ENCODE assay signal across 13 cellular contexts in genomic region chr9:130463763-130464745, GRCh38. TPM values are rescaled to one million over a fixed set of nuclear protein-coding genes. Genes with fewer than 3 reads are reported as not detected.
DNase-seq lines count a peak whose midpoint lies in the region; ATAC-seq, FAIRE-seq and TF ChIP-seq lines count a peak whose summit lies in the region.
"Had no signal": no experiment of that assay in that cellular context is flagged by ENCODE, and none has a peak within 500 bp of the region (broad histone marks: within the 10 kb centered on the region; RNA-seq: fewer than 3 reads in every experiment).

No MANE protein-coding gene starts in this region.

- H3K23ac ChIP-seq in H1 (ENCODE audit: insufficient read length), result no peak overlapping the region
- no peak overlapping the region for H3K23ac ChIP-seq in mesenchymal stem cell (ENCODE audit: low read length in 2 of 2)

- no peaks in the 10 kb centered on the region for H3K27me3 ChIP-seq in right cardiac atrium (ENCODE audit: control insufficient read depth, insufficient read depth)
- no peaks in the 10 kb centered on the region for H3K27me3 ChIP-seq in H1 (replicated peaks in 1 of 4; ENCODE audit: control insufficient read depth in 3 of 4, extremely low read depth in 1 of 4, insufficient read depth in 3 of 4, low read length in 3 of 4)
- no peaks in the 10 kb centered on the region for H3K27me3 ChIP-seq in mesenchymal stem cell (ENCODE audit: control insufficient read depth in 1 of 2, insufficient read depth in 1 of 2, low read length in 2 of 2)
- H3K27me3 ChIP-seq: BLaER1 treated with 17β-estradiol and CSF1 and Interleukin-3, amounts not matched to agents 10 nM and 100 nM had no signal

- CTCF ChIA-PET in H1 (lab: Charles Lee; ENCODE audit: partially characterized antibody), result interaction anchor here (0.5 to 11.9 kb wide), 17 partner anchors 13 to 1764 kb away, joined by 3 to 136 read pairs (median 3); partner anchors contain the start of gene EXOSC2

- no peak overlapping the region for H4K5ac ChIP-seq in H1 (ENCODE audit: insufficient read length, low read depth, low read length)

- H3K79me1 ChIP-seq in H1 (ENCODE audit: low read depth, low read length), result no peaks in the 10 kb centered on the region
- peaks cover 2% of the 10 kb centered on the region for H3K79me1 ChIP-seq in mesenchymal stem cell (replicated peaks; ENCODE audit: low read length, poor library complexity, severe bottlenecking)

- TF ChIP-seq POLR2A in H1 (IDR thresholded peaks at IDR 0.05; ENCODE audit: control extremely low read depth in 1 of 2, low read depth in 2 of 2, low read length in 2 of 2), result no peak

- H3K4ac ChIP-seq in H1 (replicated peaks; ENCODE audit: insufficient read length, low read depth, low read length), result no peak overlapping the region
- H3K4ac ChIP-seq in mesenchymal stem cell (ENCODE audit: low read depth in 1 of 2, low read length in 2 of 2), result no peak overlapping the region

- TF ChIP-seq EP300 in H1 (IDR thresholded peaks at IDR 0.05; ENCODE audit: borderline replicate concordance in 1 of 2, low read depth in 2 of 2, low read length in 2 of 2), result no peak

- no peaks in the 10 kb centered on the region for H3K9me3 ChIP-seq in right cardiac atrium (ENCODE audit: control insufficient read depth, low read length)
- no peaks in the 10 kb centered on the region for H3K9me3 ChIP-seq in H1 (ENCODE audit: insufficient read depth in 2 of 2, low read depth in 1 of 2, low read length in 1 of 2)
- H3K9me3 ChIP-seq in mesenchymal stem cell (ENCODE audit: control insufficient read depth, low read length), result no peaks in the 10 kb centered on the region
- H3K9me3 ChIP-seq: BLaER1 treated with 17β-estradiol and CSF1 and Interleukin-3, amounts not matched to agents 10 nM and 100 nM had no signal

- H3K23me2 ChIP-seq in H1 (ENCODE audit: low read depth, low read length), result no peaks in the 10 kb centered on the region

- H3K4me3 ChIP-seq in right cardiac atrium (ENCODE audit: low read length) (no peak overlapping the region), H1 (ENCODE audit: extremely low read depth in 1 of 4, insufficient read depth in 2 of 4, low read depth in 3 of 4, low read length in 4 of 4) (no peak overlapping the region), mesenchymal stem cell (ENCODE audit: insufficient read depth in 1 of 2, low read depth in 1 of 2, low read length in 2 of 2) (no peak overlapping the region)
- H3K4me3 ChIP-seq: BLaER1 treated with 17β-estradiol and CSF1 and Interleukin-3, amounts not matched to agents 10 nM and 100 nM had no signal

- H4K91ac ChIP-seq in H1 (replicated peaks; ENCODE audit: insufficient read length, low read length) (no peak overlapping the region), mesenchymal stem cell (ENCODE audit: low read length) (peak overlapping the region; percentile 5)

- peaks cover 0 to 2% of the 10 kb centered on the region in 2 experiments for H4K20me1 ChIP-seq in H1 (replicated peaks in 1 of 2; ENCODE audit: control insufficient read depth in 1 of 2, insufficient read depth in 2 of 2, low read length in 2 of 2)

- intact Hi-C loops in right cardiac atrium (cut with DNase I) (loop anchor here in 1 of 4 donors (5.0 kb wide), 1 partner anchor 218 kb away; no protein-coding TSS in a partner anchor), Right ventricle myocardium superior (cut with DNase I) (no loop called here)

- H3K56ac ChIP-seq in H1 (replicated peaks; ENCODE audit: insufficient read length, low read depth, low read length), result no peak overlapping the region

- H3K79me2 ChIP-seq in H1 (ENCODE audit: control insufficient read depth in 1 of 2, insufficient read depth in 2 of 2, low read length in 2 of 2), result no peaks in the 10 kb centered on the region

- H4K8ac ChIP-seq in H1 (ENCODE audit: extremely low read depth, insufficient read depth, low read length), result peak overlapping the region; percentile 79; the same call in 1 of the 2 replicates
- no peak overlapping the region for H4K8ac ChIP-seq in mesenchymal stem cell (ENCODE audit: low read length)

- TF ChIP-seq CTCF in H1 (IDR thresholded peaks at IDR 0.05; ENCODE audit: control extremely low read depth in 1 of 3, insufficient read depth in 1 of 3, low read depth in 1 of 3, low read length in 3 of 3) (no peak), GM13977 (IDR thresholded peaks at IDR 0.05; ENCODE audit: extremely low read depth, insufficient read depth, missing control alignments) (no peak)

- WGBS in right cardiac atrium, result 84% methylated on average over 22 of the region's 22 CpGs
- WGBS in H1 (ENCODE audit: extremely low coverage in 1 of 2, insufficient coverage in 1 of 2, insufficient read length in 1 of 2, insufficient replicate concordance in 2 of 2, low coverage in 1 of 2, low lambda C conversion rate in 2 of 2, missing lambda C conversion rate in 1 of 2), 2 experiments, result 85% methylated on average over 22 of the region's 22 CpGs; no CpG with 5 or more reads in 1 of the 2 experiments
- 81% methylated on average over 22 of the region's 22 CpGs for WGBS in mesenchymal stem cell

- no peak for ATAC-seq in right cardiac atrium
- no peak for ATAC-seq in Right ventricle myocardium superior (ENCODE audit: poor library complexity)
- ATAC-seq in HG03520 (IDR thresholded peaks at IDR 0.05; ENCODE audit: unreplicated experiment), result no peak
- no peak for ATAC-seq in GM18502 (IDR thresholded peaks at IDR 0.05; ENCODE audit: poor library complexity, unreplicated experiment)

- no peak for FAIRE-seq in H1 (lab: Jason Lieb, UNC)
- FAIRE-seq: GM18507, H54 had no signal

- in situ Hi-C loops in GM13977 (cut with MboI; ENCODE audit: low pct_unique_long_range_greater_than_20kb, low sequenced_read_pairs, unreplicated experiment), result no loop called here

- H3K36me3 ChIP-seq in H1 (ENCODE audit: control insufficient read depth in 2 of 4, insufficient read depth in 4 of 4, low read length in 3 of 4) (peaks cover 0 to 19% (median 0%) of the 10 kb centered on the region in 4 experiments; a peak in 1 of 8 replicates), mesenchymal stem cell (ENCODE audit: control insufficient read depth in 1 of 2, insufficient read depth in 2 of 2, low read depth in 1 of 2, low read length in 2 of 2) (peaks cover 57 to 88% of the 10 kb centered on the region in 2 experiments)

- POLR2A ChIA-PET in H1 (lab: Charles Lee; ENCODE audit: partially characterized antibody), result interaction anchor here (1.8 to 2.3 kb wide), 4 partner anchors 10 to 227 kb away, joined by 5 to 9 read pairs (median 6); no protein-coding TSS in a partner anchor

- H3K4me2 ChIP-seq in H1 (ENCODE audit: insufficient read depth in 1 of 2, low read depth in 2 of 2, low read length in 2 of 2), result no peak overlapping the region
- H3K4me2 ChIP-seq in mesenchymal stem cell (ENCODE audit: low read length, poor library complexity, severe bottlenecking), result no peak overlapping the region
- H3K4me2 ChIP-seq: BLaER1 treated with 17β-estradiol and CSF1 and Interleukin-3, amounts not matched to agents 10 nM and 100 nM had no signal

- H2BK15ac ChIP-seq in H1 (ENCODE audit: low read length) (no peak overlapping the region), mesenchymal stem cell (ENCODE audit: low read depth, poor library complexity, severe bottlenecking) (no peak overlapping the region)

- H3K9ac ChIP-seq in H1 (replicated peaks in 1 of 4; ENCODE audit: extremely low read depth in 1 of 4, low read depth in 3 of 4, low read length in 3 of 4) (no peak overlapping the region), mesenchymal stem cell (ENCODE audit: low read length) (no peak overlapping the region)
- H3K9ac ChIP-seq: BLaER1 treated with 17β-estradiol and CSF1 and Interleukin-3, amounts not matched to agents 10 nM and 100 nM had no signal

- H3K27ac ChIP-seq in right cardiac atrium (ENCODE audit: low read length), result no peak overlapping the region
- no peak overlapping the region for H3K27ac ChIP-seq in H1 (ENCODE audit: low read depth, low read length)
- H3K27ac ChIP-seq in mesenchymal stem cell (ENCODE audit: low read length, poor library complexity, severe bottlenecking), result no peak overlapping the region
- H3K27ac ChIP-seq: BLaER1 treated with 17β-estradiol and CSF1 and Interleukin-3, amounts not matched to agents 10 nM and 100 nM had no signal

- DNase-seq in right cardiac atrium, result peak in 2 of 3 donors; percentile 29 to 33
- no peak for DNase-seq in Right ventricle myocardium superior
- DNase-seq in H1 (ENCODE audit: low read depth in 1 of 2, low spot score in 2 of 2), result no peak
- no peak for DNase-seq in mesenchymal stem cell
- no peak for DNase-seq in GM13977 (ENCODE audit: low spot score)
- DNase-seq: 8988T; CD4-positive, CD25-positive, alpha-beta regulatory T cell; GF-D8 had no signal

- H3K14ac ChIP-seq in H1 (ENCODE audit: insufficient read length), result no peak overlapping the region
- H3K14ac ChIP-seq in mesenchymal stem cell (ENCODE audit: low read length in 2 of 2), result no peak overlapping the region

- H2AFZ ChIP-seq in H1 (ENCODE audit: low read length) (no peak overlapping the region), mesenchymal stem cell (ENCODE audit: low read depth, low read length) (no peak overlapping the region)

- H2BK5ac ChIP-seq in H1 (ENCODE audit: low read depth, low read length) (no peak overlapping the region), mesenchymal stem cell (ENCODE audit: low read depth, low read length, poor library complexity, severe bottlenecking) (no peak overlapping the region)

- H2BK20ac ChIP-seq in H1 (ENCODE audit: low read length), result no peak overlapping the region

- no peak overlapping the region for H2AK5ac ChIP-seq in H1 (ENCODE audit: low read depth, low read length)
- H2AK5ac ChIP-seq in mesenchymal stem cell (ENCODE audit: low read length, severe bottlenecking), result no peak overlapping the region

- H3K18ac ChIP-seq in H1 (ENCODE audit: extremely low read depth, low read length), result no peak overlapping the region
- no peak overlapping the region for H3K18ac ChIP-seq in mesenchymal stem cell (ENCODE audit: low read depth in 1 of 2, low read length in 2 of 2)

- TF ChIP-seq RAD21 in H1 (IDR thresholded peaks at IDR 0.05 in 1 of 2, conservative IDR thresholded peaks at IDR 0.05 in 1 of 2; ENCODE audit: low read depth in 2 of 2, low read length in 2 of 2), result no peak

- H2BK120ac ChIP-seq in H1 (replicated peaks; ENCODE audit: low read depth, low read length), result no peak overlapping the region
- no peak overlapping the region for H2BK120ac ChIP-seq in mesenchymal stem cell (ENCODE audit: low read depth, low read length)

- H3K4me1 ChIP-seq in right cardiac atrium (ENCODE audit: control insufficient read depth, insufficient read depth, low read length) (no peaks in the 10 kb centered on the region), H1 (replicated peaks in 1 of 4; ENCODE audit: control insufficient read depth in 3 of 4, insufficient read depth in 4 of 4, low read length in 3 of 4) (peaks cover 0 to 5% (median 0%) of the 10 kb centered on the region in 4 experiments; a peak in 3 of 7 replicates), mesenchymal stem cell (ENCODE audit: control insufficient read depth, insufficient read depth, low read depth, low read length) (no peaks in the 10 kb centered on the region)
- H3K4me1 ChIP-seq: BLaER1 treated with 17β-estradiol and CSF1 and Interleukin-3, amounts not matched to agents 10 nM and 100 nM had no signal

- no peak overlapping the region for H2BK12ac ChIP-seq in H1 (ENCODE audit: low read depth, low read length)
- no peak overlapping the region for H2BK12ac ChIP-seq in mesenchymal stem cell (ENCODE audit: low read length in 2 of 2)

RNA-seq across cellular contexts. Expression of gene ASS1, which starts 19.3 kb away (rescaled TPM):
- 10 to 100 TPM; 37.6 to 88.3 (median 52.9) TPM for total RNA-seq in right cardiac atrium
- polyA plus RNA-seq in right cardiac atrium, result 77.8 TPM
- 74.4 TPM for total RNA-seq in Right ventricle myocardium superior
- total RNA-seq in H1 (2021; fragmentation: NEBNext Ultra II Directional; extraction: Animal tissue kit (Norgen Biotek cat#: 25700)), result 108 and 116 TPM in 2 replicates
- polyA plus RNA-seq in H1 (2011; rRNA removed), result 296 and 298 TPM in 2 replicates
- polyA plus RNA-seq in H1 (2011; cell fraction: cytosol; rRNA removed), result 326 TPM
- polyA plus RNA-seq in H1 (2011; cell fraction: nucleus; rRNA removed), result 280 TPM
- 240 to 283 TPM (median 268 TPM) in 4 replicates for polyA plus RNA-seq in H1 (2012, experiment 1 of 2)
- 287 TPM for polyA plus RNA-seq in H1 (2012, experiment 2 of 2)
- polyA plus RNA-seq in H1 (2013, experiment 1 of 2), result 64.1 TPM
- 63.0 TPM for polyA plus RNA-seq in H1 (2013, experiment 2 of 2)
- 172 and 229 TPM in 2 replicates for polyA minus RNA-seq in H1 (2011; rRNA and poly(A)+ RNA removed)
- polyA minus RNA-seq in H1 (2011; cell fraction: cytosol; rRNA and poly(A)+ RNA removed), result 85.1 TPM
- polyA minus RNA-seq in H1 (2011; cell fraction: nucleus; rRNA and poly(A)+ RNA removed), result 55.6 TPM
- polyA plus RNA-seq in mesenchymal stem cell (2013, experiment 1 of 2), result 27.8 TPM
- 28.1 TPM for polyA plus RNA-seq in mesenchymal stem cell (2013, experiment 2 of 2)
- total RNA-seq: CD4-positive, CD25-positive, alpha-beta regulatory T cell had no signal
- polyA plus RNA-seq: CD4-positive, CD25-positive, alpha-beta regulatory T cell had no signal

Comparison
In these comparisons a context has a peak if more than half of its experiments do, and no peak if none do; other contexts are left out.
1. DNase-seq: peak in right cardiac atrium (2 of 3); none in Right ventricle myocardium superior (single experiment), H1 (0 of 2), mesenchymal stem cell (single experiment) and GM13977 (single experiment).